Comparison of ENCODE assay signal across 8 cellular contexts in the genomic region with DNA sequence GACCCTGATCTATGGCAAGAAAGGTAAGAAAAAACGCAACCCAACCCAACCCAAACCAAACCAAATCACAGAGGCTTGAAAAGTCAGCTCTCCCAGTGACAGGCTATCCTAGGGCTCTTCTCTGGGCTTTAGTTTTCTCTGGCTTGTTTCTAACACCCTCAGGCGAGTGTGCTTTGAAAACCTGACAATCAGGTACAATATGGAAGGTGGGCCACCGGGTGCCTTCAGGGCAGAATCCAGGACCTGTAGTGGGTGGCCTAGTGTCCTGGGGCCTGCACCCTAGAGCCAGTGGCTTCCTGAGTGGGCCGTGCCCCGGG. TPM values are rescaled to one million over a fixed set of nuclear protein-coding genes. Genes with fewer than 3 reads are reported as not detected.
DNase-seq lines count a peak whose midpoint lies in the region; ATAC-seq and TF ChIP-seq lines count a peak whose summit lies in the region.

No MANE protein-coding gene starts in this region.

- DNase-seq in activated naive CD4-positive, alpha-beta T cell treated with anti-CD3 and anti-CD28 coated beads for 36 hours: no peak
- no peak for DNase-seq in activated naive CD4-positive, alpha-beta T cell treated with anti-CD3 and anti-CD28 coated beads, Interleukin-2, amount 50 U/mL, for 72 hours (ENCODE audit: low spot score in 2 of 2)
- DNase-seq in caudate nucleus (lab: John Stamatoyannopoulos, UW) (no peak), mesothelial cell of epicardium (ENCODE audit: low spot score in 2 of 2, unreplicated experiment in 2 of 2) (no peak), upper lobe of left lung (no peak), sciatic nerve (ENCODE audit: low spot score) (no peak), erythroblast (lab: John Stamatoyannopoulos, UW) (no peak)
- DNase-seq in central memory CD4-positive, alpha-beta T cell: no peak

- H3K36me3 Mint-ChIP-seq in activated naive CD4-positive, alpha-beta T cell treated with anti-CD3 and anti-CD28 coated beads for 36 hours (ENCODE audit: low read depth): no peaks in the 10 kb centered on the region
- H3K36me3 Mint-ChIP-seq in activated naive CD4-positive, alpha-beta T cell treated with anti-CD3 and anti-CD28 coated beads, Interleukin-2, amount 50 U/mL, for 72 hours: no peaks in the 10 kb centered on the region
- no peaks in the 10 kb centered on the region for H3K36me3 Mint-ChIP-seq in mesothelial cell of epicardium

- TF ChIP-seq CTCF in mesothelial cell of epicardium (IDR thresholded peaks at IDR 0.05; ENCODE audit: unreplicated experiment): no peak
- no peak for TF ChIP-seq CTCF in upper lobe of left lung (IDR thresholded peaks at IDR 0.05)

- no peak for TF ChIP-seq EP300 in upper lobe of left lung (IDR thresholded peaks at IDR 0.05)

- no peaks in the 10 kb centered on the region for H3K27me3 Mint-ChIP-seq in activated naive CD4-positive, alpha-beta T cell treated with anti-CD3 and anti-CD28 coated beads for 36 hours (ENCODE audit: low read depth)
- H3K27me3 Mint-ChIP-seq in mesothelial cell of epicardium (ENCODE audit: low read depth): no peaks in the 10 kb centered on the region

- 49 to 97% methylated on average over 3 to 4 of the region's 5 CpGs for WGBS in upper lobe of left lung, 2 donors

- no peaks in the 10 kb centered on the region for H3K36me3 ChIP-seq in upper lobe of left lung

- no peaks in the 10 kb centered on the region for H3K9me3 Mint-ChIP-seq in activated naive CD4-positive, alpha-beta T cell treated with anti-CD3 and anti-CD28 coated beads for 36 hours
- H3K9me3 Mint-ChIP-seq in activated naive CD4-positive, alpha-beta T cell treated with anti-CD3 and anti-CD28 coated beads, Interleukin-2, amount 50 U/mL, for 72 hours: no peaks in the 10 kb centered on the region
- peaks cover 3% of the 10 kb centered on the region for H3K9me3 Mint-ChIP-seq in mesothelial cell of epicardium

- H3K9me3 ChIP-seq in upper lobe of left lung: no peaks in the 10 kb centered on the region

- intact Hi-C loops in activated naive CD4-positive, alpha-beta T cell treated with anti-CD3 and anti-CD28 coated beads for 36 hours (cut with micrococcal nuclease): loop anchor here (1.0 to 2.0 kb wide), 3 partner anchors 31 to 675 kb away; no protein-coding TSS in a partner anchor
- intact Hi-C loops in sciatic nerve (cut with DNase I): no loop called here

- CTCF ChIA-PET in activated naive CD4-positive, alpha-beta T cell treated with anti-CD3 and anti-CD28 coated beads for 36 hours (lab: Charles Lee): interaction anchor here (0.6 to 9.1 kb wide), 13 partner anchors 19 to 314 kb away, joined by 3 to 67 read pairs (median 4); a partner anchor contains a TSS

- H3K4me1 Mint-ChIP-seq in activated naive CD4-positive, alpha-beta T cell treated with anti-CD3 and anti-CD28 coated beads for 36 hours (ENCODE audit: low read depth): peaks cover 43% of the 10 kb centered on the region
- peaks cover 18% of the 10 kb centered on the region for H3K4me1 Mint-ChIP-seq in mesothelial cell of epicardium

- TF ChIP-seq POLR2A in upper lobe of left lung (IDR thresholded peaks at IDR 0.05) (no peak), erythroblast (IDR thresholded peaks at IDR 0.05; ENCODE audit: low read length) (no peak)

- H3K4me3 Mint-ChIP-seq in activated naive CD4-positive, alpha-beta T cell treated with anti-CD3 and anti-CD28 coated beads for 36 hours: peak overlapping the region; percentile 24
- peak overlapping the region; percentile 50 for H3K4me3 Mint-ChIP-seq in mesothelial cell of epicardium

- H3K4me1 ChIP-seq in upper lobe of left lung: peaks cover 0 to 16% (median 11%) of the 10 kb centered on the region in 4 donors

- no peak for ATAC-seq in activated naive CD4-positive, alpha-beta T cell treated with anti-CD3 and anti-CD28 coated beads, Interleukin-2, amount 50 U/mL, for 72 hours
- ATAC-seq in upper lobe of left lung (ENCODE audit: low FRiP score in 2 of 2) (peak in 1 of 2 donors; percentile 74), sciatic nerve (no peak)

- H3K27ac ChIP-seq in caudate nucleus (ENCODE audit: low read depth, low read length) (peak overlapping the region; percentile 44), upper lobe of left lung (peak overlapping the region; percentile 81 to 89 (median 86))

- H3K27me3 ChIP-seq in upper lobe of left lung: no peaks in the 10 kb centered on the region

- no peak overlapping the region for H3K27ac Mint-ChIP-seq in activated naive CD4-positive, alpha-beta T cell treated with anti-CD3 and anti-CD28 coated beads for 36 hours
- H3K27ac Mint-ChIP-seq in activated naive CD4-positive, alpha-beta T cell treated with anti-CD3 and anti-CD28 coated beads, Interleukin-2, amount 50 U/mL, for 72 hours: peak overlapping the region in 1 of 2 donors; percentile 79
- H3K27ac Mint-ChIP-seq in mesothelial cell of epicardium: peak overlapping the region; percentile 12

- peak overlapping the region in 3 of 4 donors; percentile 45 to 55 (median 50) for H3K4me3 ChIP-seq in upper lobe of left lung

RNA-seq across cellular contexts. Expression of a gene that starts 46.8 kb away (rescaled TPM):
- total RNA-seq in activated naive CD4-positive, alpha-beta T cell treated with anti-CD3 and anti-CD28 coated beads for 36 hours: 10 to 100 TPM; 98.0 to 98.2 TPM
- total RNA-seq in activated naive CD4-positive, alpha-beta T cell treated with anti-CD3 and anti-CD28 coated beads, Interleukin-2, amount 50 U/mL, for 72 hours: 100 to 1,000 TPM; 228 to 369 TPM
- total RNA-seq in mesothelial cell of epicardium: 31.9 to 37.6 TPM (median 35.4 TPM) in 3 replicates
- 100 to 1,000 TPM in 1 of 6 donors, 10 to 100 TPM in 5; 58.7 to 129 (median 78.6) TPM for total RNA-seq in upper lobe of left lung
- total RNA-seq in sciatic nerve: 288 TPM
